ENCODE assay signal across 2 cellular contexts in genomic region chr2:47354013-47354816, GRCh38.
TF ChIP-seq lines count a peak whose summit lies in the region.

No MANE protein-coding gene starts in this region.

TF ChIP-seq in A549, 52 proteins besides CTCF, POLR2A, EP300 and RAD21:
- TF ChIP-seq KDM5A (IDR thresholded peaks at IDR 0.05) (no peak), RARB (CRISPR knock-in tag; IDR thresholded peaks at IDR 0.05) (no peak), MAFK (IDR thresholded peaks at IDR 0.05; ENCODE audit: partially characterized antibody) (no peak), REST (IDR thresholded peaks at IDR 0.05) (no peak), PBX3 (IDR thresholded peaks at IDR 0.05) (no peak), MAZ (IDR thresholded peaks at IDR 0.05; ENCODE audit: borderline replicate concordance, low read depth, low read length) (no peak), JUN (IDR thresholded peaks at IDR 0.05) (peak in 1 of 2 experiments; percentile 49; a peak in 2 of 5 replicates), MYC (IDR thresholded peaks at IDR 0.05; ENCODE audit: borderline replicate concordance, low read length) (no peak), TP53 (CRISPR knock-in tag; IDR thresholded peaks at IDR 0.05) (no peak), FOSL2 (IDR thresholded peaks at IDR 0.05) (no peak), FOSL2 (CRISPR knock-in tag; IDR thresholded peaks at IDR 0.05) (peak; percentile 59), TFCP2L1 (CRISPR knock-in tag; IDR thresholded peaks at IDR 0.05) (no peak), NPAS2 (CRISPR knock-in tag; IDR thresholded peaks at IDR 0.05; ENCODE audit: borderline replicate concordance) (no peak), FOSB (CRISPR knock-in tag; IDR thresholded peaks at IDR 0.05) (no peak), ESRRA (IDR thresholded peaks at IDR 0.05; ENCODE audit: borderline replicate concordance, low read length) (no peak), SREBF2 (IDR thresholded peaks at IDR 0.05) (no peak), NR3C1 (IDR thresholded peaks at IDR 0.05) (no peak), JUNB (IDR thresholded peaks at IDR 0.05) (peak; percentile 43; the same call in 1 of the 2 replicates)
- TF ChIP-seq, protein P1, sequence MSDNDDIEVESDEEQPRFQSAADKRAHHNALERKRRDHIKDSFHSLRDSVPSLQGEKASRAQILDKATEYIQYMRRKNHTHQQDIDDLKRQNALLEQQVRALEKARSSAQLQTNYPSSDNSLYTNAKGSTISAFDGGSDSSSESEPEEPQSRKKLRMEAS (IDR thresholded peaks at IDR 0.05) = peak; percentile 59; the same call in 1 of the 2 replicates

TF ChIP-seq in IMR-90, 13 proteins besides CTCF, POLR2A, EP300 and RAD21:
- TF ChIP-seq BHLHE40 (IDR thresholded peaks at IDR 0.05; ENCODE audit: low read depth, low read length) (no peak), CEBPB (IDR thresholded peaks at IDR 0.05; ENCODE audit: low read depth, low read length) (no peak), USF2 (IDR thresholded peaks at IDR 0.05; ENCODE audit: low read depth, low read length) (no peak), SMC3 (IDR thresholded peaks at IDR 0.05; ENCODE audit: low read depth, low read length) (no peak), NFE2L2 (IDR thresholded peaks at IDR 0.05; ENCODE audit: low read depth, low read length) (no peak), MAFK (IDR thresholded peaks at IDR 0.05; ENCODE audit: low read depth, low read length) (no peak), FOS (IDR thresholded peaks at IDR 0.05; ENCODE audit: low read depth, low read length) (no peak), RCOR1 (IDR thresholded peaks at IDR 0.05; ENCODE audit: insufficient replicate concordance, low read length) (no peak), MAZ (IDR thresholded peaks at IDR 0.05; ENCODE audit: borderline replicate concordance, low read depth, low read length) (no peak), RFX5 (IDR thresholded peaks at IDR 0.05; ENCODE audit: low read depth, low read length) (no peak), CHD1 (IDR thresholded peaks at IDR 0.05; ENCODE audit: low read depth, low read length) (no peak), MXI1 (IDR thresholded peaks at IDR 0.05; ENCODE audit: borderline replicate concordance, low read depth, low read length) (no peak), ELK1 (IDR thresholded peaks at IDR 0.05; ENCODE audit: borderline replicate concordance, low read depth, low read length) (no peak)
